Comparison of ENCODE assay signal across 10 cellular contexts in the genomic region with DNA sequence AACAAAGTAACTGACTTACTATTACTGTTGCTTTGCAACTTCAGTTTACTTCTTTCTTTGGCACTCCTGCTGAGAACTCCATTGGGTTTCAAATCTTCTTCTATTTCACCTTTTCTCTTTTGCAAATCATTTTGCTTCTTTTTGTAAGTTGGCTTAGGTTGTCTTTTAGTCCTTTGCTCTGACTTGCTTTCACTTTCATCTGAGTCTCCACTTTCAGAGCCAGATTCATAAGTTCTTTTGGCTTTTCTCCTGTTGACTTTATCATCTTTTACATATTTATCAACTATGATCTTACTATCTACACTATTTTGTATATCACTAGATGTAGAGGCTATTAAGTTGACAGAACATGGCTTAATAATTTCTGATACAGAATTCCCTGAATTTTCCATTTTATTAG.
DNase-seq lines count a peak whose midpoint lies in the region; ATAC-seq and TF ChIP-seq lines count a peak whose summit lies in the region.
"Had no signal": no experiment of that assay in that cellular context is flagged by ENCODE, and none has a peak within 500 bp of the region (broad histone marks: within the 10 kb centered on the region; RNA-seq: fewer than 3 reads in every experiment).

No MANE protein-coding gene starts in this region.

- H3K27me3 ChIP-seq in thyroid gland = no peaks in the 10 kb centered on the region

- POLR2A ChIA-PET in activated CD8-positive, alpha-beta T cell treated with anti-CD3 and anti-CD28 coated beads, Interleukin-2, amount 10 ng/mL, durations not matched to agents 7 days and 5 days (lab: Charles Lee) = no interaction called here

- H3K9me3 ChIP-seq in thyroid gland = no peaks in the 10 kb centered on the region

- TF ChIP-seq CTCF in thyroid gland (IDR thresholded peaks at IDR 0.05) = no peak

- H3K4me1 ChIP-seq in thyroid gland = peaks cover 41 to 52% of the 10 kb centered on the region in 2 donors

- ATAC-seq in activated CD8-positive, alpha-beta T cell treated with anti-CD3 and anti-CD28 coated beads, Interleukin-2, amount 10 ng/mL, durations not matched to agents 7 days and 5 days = peak; percentile 16
- no peak for ATAC-seq in HG03354 (IDR thresholded peaks at IDR 0.05; ENCODE audit: poor library complexity, severe bottlenecking, unreplicated experiment)

- no peak for DNase-seq in activated naive CD4-positive, alpha-beta T cell treated with anti-CD3 and anti-CD28 coated beads, Interleukin-2, amount 10 ng/mL, durations not matched to agents 7 days and 5 days
- DNase-seq in activated naive CD4-positive, alpha-beta T cell treated with Interleukin-2 at 50 U/mL for 16 hours = no peak
- no peak for DNase-seq in activated CD8-positive, alpha-beta T cell treated with anti-CD3 and anti-CD28 coated beads, Interleukin-2, amount 10 ng/mL, durations not matched to agents 7 days and 5 days
- DNase-seq in iris pigment epithelial cell (ENCODE audit: low read depth) = peak; percentile 56
- no peak for DNase-seq in thyroid gland
- DNase-seq in NCI-H446 (lab: John Stamatoyannopoulos, UW) = no peak
- DNase-seq in dedifferentiated amniotic fluid mesenchymal stem cell (ENCODE audit: extremely low spot score) = no peak
- DNase-seq: NCI-H524 had no signal

- no peak overlapping the region for H3K4me3 ChIP-seq in thyroid gland (replicated peaks in 1 of 3)
- H3K4me3 ChIP-seq: skin epidermis had no signal

- H3K27ac Mint-ChIP-seq in activated naive CD4-positive, alpha-beta T cell treated with anti-CD3 and anti-CD28 coated beads, Interleukin-2, amount 10 ng/mL, durations not matched to agents 7 days and 5 days = peak overlapping the region; percentile 78
- peak overlapping the region; percentile 75 for H3K27ac Mint-ChIP-seq in activated CD8-positive, alpha-beta T cell treated with anti-CD3 and anti-CD28 coated beads, Interleukin-2, amount 10 ng/mL, durations not matched to agents 7 days and 5 days

- intact Hi-C loops in thyroid gland (cut with DNase I) = no loop called here

- no peaks in the 10 kb centered on the region for H3K36me3 ChIP-seq in thyroid gland

- CTCF ChIA-PET in activated naive CD4-positive, alpha-beta T cell treated with anti-CD3 and anti-CD28 coated beads, Interleukin-2, amount 10 ng/mL, durations not matched to agents 7 days and 5 days (lab: Charles Lee) = interaction anchor here (0.6 to 1.1 kb wide), 3 partner anchors 11 to 81 kb away, joined by 3 to 4 read pairs (median 3); no protein-coding TSS in a partner anchor
- CTCF ChIA-PET in activated CD8-positive, alpha-beta T cell treated with anti-CD3 and anti-CD28 coated beads, Interleukin-2, amount 10 ng/mL, durations not matched to agents 7 days and 5 days (lab: Charles Lee) = interaction anchor here (1.9 to 3.7 kb wide), 4 partner anchors 11 to 514 kb away, joined by 8 to 21 read pairs (median 14); no protein-coding TSS in a partner anchor

- no peaks in the 10 kb centered on the region for H3K27me3 Mint-ChIP-seq in activated naive CD4-positive, alpha-beta T cell treated with anti-CD3 and anti-CD28 coated beads, Interleukin-2, amount 10 ng/mL, durations not matched to agents 7 days and 5 days
- H3K27me3 Mint-ChIP-seq in activated CD8-positive, alpha-beta T cell treated with anti-CD3 and anti-CD28 coated beads, Interleukin-2, amount 10 ng/mL, durations not matched to agents 7 days and 5 days (ENCODE audit: low read depth) = no peaks in the 10 kb centered on the region

- peaks cover 46% of the 10 kb centered on the region for H3K36me3 Mint-ChIP-seq in activated naive CD4-positive, alpha-beta T cell treated with anti-CD3 and anti-CD28 coated beads, Interleukin-2, amount 10 ng/mL, durations not matched to agents 7 days and 5 days
- H3K36me3 Mint-ChIP-seq in activated CD8-positive, alpha-beta T cell treated with anti-CD3 and anti-CD28 coated beads, Interleukin-2, amount 10 ng/mL, durations not matched to agents 7 days and 5 days (ENCODE audit: low read depth) = peaks cover 53% of the 10 kb centered on the region

- H3K9me3 Mint-ChIP-seq in activated naive CD4-positive, alpha-beta T cell treated with anti-CD3 and anti-CD28 coated beads, Interleukin-2, amount 10 ng/mL, durations not matched to agents 7 days and 5 days = no peaks in the 10 kb centered on the region
- peaks cover 1% of the 10 kb centered on the region for H3K9me3 Mint-ChIP-seq in activated CD8-positive, alpha-beta T cell treated with anti-CD3 and anti-CD28 coated beads, Interleukin-2, amount 10 ng/mL, durations not matched to agents 7 days and 5 days (ENCODE audit: insufficient read depth)

- no peak for TF ChIP-seq POLR2A in thyroid gland (IDR thresholded peaks at IDR 0.05)

- H3K4me1 Mint-ChIP-seq in activated naive CD4-positive, alpha-beta T cell treated with anti-CD3 and anti-CD28 coated beads, Interleukin-2, amount 10 ng/mL, durations not matched to agents 7 days and 5 days = peaks cover 44% of the 10 kb centered on the region
- H3K4me1 Mint-ChIP-seq in activated CD8-positive, alpha-beta T cell treated with anti-CD3 and anti-CD28 coated beads, Interleukin-2, amount 10 ng/mL, durations not matched to agents 7 days and 5 days (ENCODE audit: low read depth) = peaks cover 65% of the 10 kb centered on the region

- H3K4me3 Mint-ChIP-seq in activated naive CD4-positive, alpha-beta T cell treated with anti-CD3 and anti-CD28 coated beads, Interleukin-2, amount 10 ng/mL, durations not matched to agents 7 days and 5 days = peak overlapping the region; percentile 4
- no peak overlapping the region for H3K4me3 Mint-ChIP-seq in activated CD8-positive, alpha-beta T cell treated with anti-CD3 and anti-CD28 coated beads, Interleukin-2, amount 10 ng/mL, durations not matched to agents 7 days and 5 days

- H3K27ac ChIP-seq in thyroid gland = peak overlapping the region; percentile 3 to 91 (median 58)
